Comparison of ENCODE assay signal across 27 cellular contexts in the genomic region with DNA sequence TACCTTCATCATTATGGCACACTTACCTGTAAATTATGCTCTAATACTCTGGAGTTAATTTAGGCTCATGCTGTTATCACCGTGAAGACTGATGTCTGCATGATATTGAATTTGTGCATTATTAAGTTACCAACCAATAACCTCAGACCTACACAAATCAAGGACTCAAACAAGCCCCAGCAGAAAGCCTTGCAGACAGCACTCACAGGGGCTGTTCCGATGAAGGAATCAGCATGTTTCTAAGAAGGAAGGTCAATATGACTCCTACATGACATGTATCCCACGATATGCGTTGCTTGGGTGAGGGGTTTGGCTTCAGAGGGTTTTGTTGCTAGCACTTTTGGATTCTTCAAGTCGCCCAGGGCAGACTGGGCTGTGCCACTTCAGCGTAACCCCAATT.
DNase-seq lines count a peak whose midpoint lies in the region; ATAC-seq, FAIRE-seq and TF ChIP-seq lines count a peak whose summit lies in the region.
"Had no signal": no experiment of that assay in that cellular context is flagged by ENCODE, and none has a peak within 500 bp of the region (broad histone marks: within the 10 kb centered on the region; RNA-seq: fewer than 3 reads in every experiment).

No MANE protein-coding gene starts in this region.

- no peak for TF ChIP-seq CTCF in GM23338 (conservative IDR thresholded peaks at IDR 0.05; ENCODE audit: low read depth in 2 of 2)
- TF ChIP-seq CTCF in astrocyte (IDR thresholded peaks at IDR 0.05; ENCODE audit: insufficient read depth, low read depth, low read length): no peak
- TF ChIP-seq CTCF in neural progenitor cell (IDR thresholded peaks at IDR 0.05): no peak
- TF ChIP-seq CTCF in upper lobe of right lung (IDR thresholded peaks at IDR 0.05): no peak

- no peak for FAIRE-seq in astrocyte (lab: Jason Lieb, UNC)
- FAIRE-seq: A549, D721Med, GM12878, GM19239 had no signal

- POLR2A ChIA-PET in HEK293T (lab: Yijun Ruan, JAX): no interaction called here

- DNase-seq in GM23338 (ENCODE audit: low spot score) (no peak), RPMI8226 (peak; percentile 60), astrocyte (ENCODE audit: low read depth) (no peak), neural progenitor cell (ENCODE audit: low spot score) (no peak), upper lobe of right lung (no peak), medulla oblongata (ENCODE audit: extremely low spot score) (no peak), HEK293T (ENCODE audit: extremely low spot score) (no peak)
- DNase-seq: 8988T; ACHN; AML-193; BE2C; CD4-positive, alpha-beta T cell; CD8-positive, alpha-beta memory T cell; DMS 273 treated with DMSO at 0.1 percent for 48 hours; DMS79; EL; GDM1; GOT3; H9; HFFc6 had no signal

- H3K36me3 ChIP-seq in GM23338 (ENCODE audit: insufficient read depth) (no peaks in the 10 kb centered on the region), astrocyte (ENCODE audit: insufficient read depth, low read length) (no peaks in the 10 kb centered on the region), neural progenitor cell (no peaks in the 10 kb centered on the region), upper lobe of right lung (no peaks in the 10 kb centered on the region)
- H3K36me3 ChIP-seq: BE2C; BLaER1 treated with 17β-estradiol and CSF1 and Interleukin-3, amounts not matched to agents 10 nM and 100 nM had no signal

- H3K27ac Mint-ChIP-seq in GM23338 (no peak overlapping the region), astrocyte (ENCODE audit: unreplicated experiment) (no peak overlapping the region), neural progenitor cell (no peak overlapping the region)
- H3K27ac Mint-ChIP-seq: CD14-positive monocyte; CD4-positive, alpha-beta T cell; HFFc6 had no signal

- H3K27me3 ChIP-seq in GM23338 (ENCODE audit: insufficient read depth) (no peaks in the 10 kb centered on the region), astrocyte (ENCODE audit: insufficient read depth, low read length) (no peaks in the 10 kb centered on the region), neural progenitor cell (no peaks in the 10 kb centered on the region), upper lobe of right lung (no peaks in the 10 kb centered on the region)
- H3K27me3 ChIP-seq: BE2C; BLaER1 treated with 17β-estradiol and CSF1 and Interleukin-3, amounts not matched to agents 10 nM and 100 nM had no signal

- H3K9me3 Mint-ChIP-seq in GM23338: no peaks in the 10 kb centered on the region
- H3K9me3 Mint-ChIP-seq in astrocyte (ENCODE audit: unreplicated experiment): no peaks in the 10 kb centered on the region
- H3K9me3 Mint-ChIP-seq in neural progenitor cell: no peaks in the 10 kb centered on the region
- H3K9me3 Mint-ChIP-seq: CD4-positive, alpha-beta T cell; H9 had no signal

- H3K4me1 Mint-ChIP-seq in GM23338: peaks cover 15% of the 10 kb centered on the region
- no peaks in the 10 kb centered on the region for H3K4me1 Mint-ChIP-seq in astrocyte (ENCODE audit: low read depth, unreplicated experiment)
- H3K4me1 Mint-ChIP-seq in neural progenitor cell: peaks cover 6% of the 10 kb centered on the region
- H3K4me1 Mint-ChIP-seq: CD14-positive monocyte; CD8-positive, alpha-beta memory T cell had no signal

- CTCF ChIA-PET in HEK293T (lab: Yijun Ruan, JAX): no interaction called here

- H3K79me2 ChIP-seq in GM23338 (replicated peaks; ENCODE audit: insufficient read depth) (no peaks in the 10 kb centered on the region), astrocyte (ENCODE audit: insufficient read depth, low read length) (no peaks in the 10 kb centered on the region), neural progenitor cell (ENCODE audit: low read depth) (no peaks in the 10 kb centered on the region)

- H4K20me1 ChIP-seq in GM23338 (replicated peaks; ENCODE audit: insufficient read depth) (no peaks in the 10 kb centered on the region), astrocyte (ENCODE audit: insufficient read depth, low read length) (no peaks in the 10 kb centered on the region), neural progenitor cell (ENCODE audit: low read depth) (no peaks in the 10 kb centered on the region)
- H4K20me1 ChIP-seq: BLaER1 treated with 17β-estradiol and CSF1 and Interleukin-3, amounts not matched to agents 10 nM and 100 nM had no signal

- no peaks in the 10 kb centered on the region for H3K36me3 Mint-ChIP-seq in GM23338 (ENCODE audit: low read depth)
- no peaks in the 10 kb centered on the region for H3K36me3 Mint-ChIP-seq in astrocyte (ENCODE audit: low read depth, unreplicated experiment)
- H3K36me3 Mint-ChIP-seq in neural progenitor cell: no peaks in the 10 kb centered on the region
- H3K36me3 Mint-ChIP-seq: CD14-positive monocyte; CD8-positive, alpha-beta memory T cell had no signal

- peaks cover 13% of the 10 kb centered on the region for H3K4me1 ChIP-seq in GM23338 (ENCODE audit: insufficient read depth)
- H3K4me1 ChIP-seq in astrocyte (ENCODE audit: insufficient read depth, low read length): peaks cover 5% of the 10 kb centered on the region
- H3K4me1 ChIP-seq in neural progenitor cell: no peaks in the 10 kb centered on the region
- H3K4me1 ChIP-seq in upper lobe of right lung: no peaks in the 10 kb centered on the region
- H3K4me1 ChIP-seq: A549; BLaER1 treated with 17β-estradiol and CSF1 and Interleukin-3, amounts not matched to agents 10 nM and 100 nM had no signal

- H3K4me3 Mint-ChIP-seq in GM23338 (no peak overlapping the region), astrocyte (ENCODE audit: unreplicated experiment) (no peak overlapping the region), neural progenitor cell (no peak overlapping the region)
- H3K4me3 Mint-ChIP-seq: CD14-positive monocyte; CD4-positive, alpha-beta T cell; CD8-positive, alpha-beta memory T cell; H9; HFFc6 had no signal

- H2AFZ ChIP-seq in GM23338 (0 out of 2 replicates have a peak overlapping the region, but pooled peaks have one; percentile 14), astrocyte (ENCODE audit: low read depth, low read length) (peak overlapping the region; percentile 38), neural progenitor cell (replicated peaks) (peak overlapping the region; percentile 31)

- intact Hi-C loops in upper lobe of right lung (cut with DNase I): no loop called here

- H3F3A ChIP-seq in GM23338 (replicated peaks; ENCODE audit: low read depth) (no peaks in the 10 kb centered on the region), neural progenitor cell (ENCODE audit: low read depth) (no peaks in the 10 kb centered on the region)

- H3K27ac ChIP-seq in GM23338 (ENCODE audit: low read depth): no peak overlapping the region
- no peak overlapping the region for H3K27ac ChIP-seq in astrocyte (ENCODE audit: low read depth, low read length)
- no peak overlapping the region for H3K27ac ChIP-seq in neural progenitor cell
- H3K27ac ChIP-seq in upper lobe of right lung: no peak overlapping the region
- H3K27ac ChIP-seq: A549; BLaER1 treated with 17β-estradiol and CSF1 and Interleukin-3, amounts not matched to agents 10 nM and 100 nM had no signal

- H3K4me2 ChIP-seq in GM23338 (no peak overlapping the region), astrocyte (ENCODE audit: low read length) (no peak overlapping the region), neural progenitor cell (no peak overlapping the region)
- H3K4me2 ChIP-seq: A549; BLaER1 treated with 17β-estradiol and CSF1 and Interleukin-3, amounts not matched to agents 10 nM and 100 nM had no signal

- no peaks in the 10 kb centered on the region for H3K9me3 ChIP-seq in astrocyte (ENCODE audit: insufficient read depth, low read depth, low read length)
- H3K9me3 ChIP-seq in neural progenitor cell (ENCODE audit: low read depth): no peaks in the 10 kb centered on the region
- no peaks in the 10 kb centered on the region for H3K9me3 ChIP-seq in upper lobe of right lung
- H3K9me3 ChIP-seq: A549; BE2C; BLaER1 treated with 17β-estradiol and CSF1 and Interleukin-3, amounts not matched to agents 10 nM and 100 nM had no signal

- ATAC-seq in GM23338 (no peak), upper lobe of right lung (no peak)
- ATAC-seq: A549, GM12878, HCT116 had no signal

- H3K9me2 ChIP-seq in GM23338 (ENCODE audit: insufficient read depth): no peaks in the 10 kb centered on the region

- no peak overlapping the region for H3K4me3 ChIP-seq in GM23338
- H3K4me3 ChIP-seq in astrocyte (ENCODE audit: insufficient read depth, low read depth, low read length): no peak overlapping the region
- H3K4me3 ChIP-seq in neural progenitor cell: no peak overlapping the region
- H3K4me3 ChIP-seq in upper lobe of right lung: no peak overlapping the region
- H3K4me3 ChIP-seq: A549; BLaER1 treated with 17β-estradiol and CSF1 and Interleukin-3, amounts not matched to agents 10 nM and 100 nM; GM12878 had no signal

- peaks cover 3% of the 10 kb centered on the region for H3K27me3 Mint-ChIP-seq in GM23338 (ENCODE audit: insufficient read depth, low read depth, poor library complexity)
- no peaks in the 10 kb centered on the region for H3K27me3 Mint-ChIP-seq in astrocyte (ENCODE audit: low read depth, unreplicated experiment)
- no peaks in the 10 kb centered on the region for H3K27me3 Mint-ChIP-seq in neural progenitor cell (ENCODE audit: insufficient read depth, low read depth)
- H3K27me3 Mint-ChIP-seq: CD4-positive, alpha-beta T cell; CD8-positive, alpha-beta memory T cell had no signal

- no peak overlapping the region for H3K9ac ChIP-seq in astrocyte (ENCODE audit: low read length)
- H3K9ac ChIP-seq in neural progenitor cell: no peak overlapping the region
- H3K9ac ChIP-seq: BLaER1 treated with 17β-estradiol and CSF1 and Interleukin-3, amounts not matched to agents 10 nM and 100 nM had no signal

TF ChIP-seq in HEK293T, 16 proteins besides CTCF, POLR2A, EP300 and RAD21 (continues in another document):
- no peak for TF ChIP-seq HDGF (IDR thresholded peaks at IDR 0.05; ENCODE audit: borderline replicate concordance)
- TF ChIP-seq L3MBTL2 (conservative IDR thresholded peaks at IDR 0.05): no peak
- no peak for TF ChIP-seq ELF4 (IDR thresholded peaks at IDR 0.05)
- TF ChIP-seq NFRKB (IDR thresholded peaks at IDR 0.05): no peak
- TF ChIP-seq CTBP1 (IDR thresholded peaks at IDR 0.05; ENCODE audit: borderline replicate concordance): no peak
- no peak for TF ChIP-seq SUZ12 (IDR thresholded peaks at IDR 0.05)
- TF ChIP-seq, protein P1, sequence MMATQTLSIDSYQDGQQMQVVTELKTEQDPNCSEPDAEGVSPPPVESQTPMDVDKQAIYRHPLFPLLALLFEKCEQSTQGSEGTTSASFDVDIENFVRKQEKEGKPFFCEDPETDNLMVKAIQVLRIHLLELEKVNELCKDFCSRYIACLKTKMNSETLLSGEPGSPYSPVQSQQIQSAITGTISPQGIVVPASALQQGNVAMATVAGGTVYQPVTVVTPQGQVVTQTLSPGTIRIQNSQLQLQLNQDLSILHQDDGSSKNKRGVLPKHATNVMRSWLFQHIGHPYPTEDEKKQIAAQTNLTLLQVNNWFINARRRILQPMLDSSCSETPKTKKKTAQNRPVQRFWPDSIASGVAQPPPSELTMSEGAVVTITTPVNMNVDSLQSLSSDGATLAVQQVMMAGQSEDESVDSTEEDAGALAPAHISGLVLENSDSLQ (IDR thresholded peaks at IDR 0.05): no peak
- no peak for TF ChIP-seq FOXM1 (IDR thresholded peaks at IDR 0.05; ENCODE audit: borderline replicate concordance)
- TF ChIP-seq FOXA1 (IDR thresholded peaks at IDR 0.05): no peak
- no peak for TF ChIP-seq ARNT (IDR thresholded peaks at IDR 0.05)
- no peak for TF ChIP-seq SP1 (IDR thresholded peaks at IDR 0.05)
- no peak for TF ChIP-seq FOXK2 (IDR thresholded peaks at IDR 0.05)
- TF ChIP-seq ZNF384 (IDR thresholded peaks at IDR 0.05): no peak
